23 cellular contexts compared by ENCODE assay signal in the genomic region with DNA sequence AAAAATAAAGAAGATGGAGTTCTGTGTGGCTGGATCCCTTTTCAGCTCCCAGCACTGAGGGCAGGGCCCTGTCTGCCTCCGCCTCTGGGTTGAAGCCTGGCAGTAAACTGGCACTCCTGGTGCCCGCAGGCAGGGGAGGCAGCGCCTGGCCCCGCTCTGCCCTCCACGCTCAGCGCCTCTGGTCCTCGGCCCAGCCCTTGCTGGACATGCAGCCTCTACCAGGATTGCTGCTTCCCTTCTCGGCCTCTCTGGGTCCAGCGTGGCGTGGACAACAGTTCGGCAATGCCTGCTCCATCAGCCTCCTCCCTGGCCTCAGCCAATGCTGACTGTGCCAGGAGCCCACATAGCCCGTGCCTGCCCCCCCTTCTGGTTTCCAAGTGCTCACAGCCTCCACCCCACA.
A peak's percentile ranks its signal among the peaks of the same experiment; 100 is the strongest.
DNase-seq lines count a peak whose midpoint lies in the region; ATAC-seq, FAIRE-seq and TF ChIP-seq lines count a peak whose summit lies in the region.
"Had no signal": no experiment of that assay in that cellular context is flagged by ENCODE, and none has a peak within 500 bp of the region (broad histone marks: within the 10 kb centered on the region; RNA-seq: fewer than 3 reads in every experiment).

No MANE protein-coding gene starts in this region.

- no peak overlapping the region for H3K9ac ChIP-seq in kidney (ENCODE audit: low read length in 2 of 2)

- H3K9me3 Mint-ChIP-seq in stimulated activated naive B cell treated with anti-CD40 and anti-IgM and Interleukin-4, amounts not matched to agents 10 μg/mL and 1 μg/mL and 100 μg/mL, for 72 hours = peaks cover 2 to 3% of the 10 kb centered on the region in 2 donors
- H3K9me3 Mint-ChIP-seq: CD8-positive, alpha-beta memory T cell; HFFc6 had no signal

- no peak overlapping the region for H3K4me3 ChIP-seq in kidney (ENCODE audit: low read length in 2 of 2)

- H3K27ac ChIP-seq in kidney (ENCODE audit: low read depth in 2 of 2, low read length in 2 of 2) = no peak overlapping the region

- H3K9me3 ChIP-seq in T-helper 17 cell (ENCODE audit: control insufficient read depth, low read length, poor library complexity, severe bottlenecking) = no peaks in the 10 kb centered on the region
- H3K9me3 ChIP-seq in kidney (ENCODE audit: control insufficient read depth in 1 of 2, low read length in 2 of 2) = no peaks in the 10 kb centered on the region

- H3K36me3 ChIP-seq in kidney (ENCODE audit: control insufficient read depth in 1 of 2, insufficient read depth in 2 of 2, low read length in 2 of 2) = peaks cover 0 to 5% of the 10 kb centered on the region in 2 donors

- DNase-seq in Right ventricle myocardium inferior (ENCODE audit: missing footprints) (peak; percentile 48), left ventricle myocardium superior (no peak), T-helper 17 cell (no peak), kidney (peak; percentile 51), anterior cingulate cortex (lab: John Stamatoyannopoulos, UW) (no peak), NCI-H82 treated with DMSO at 0.1 percent for 48 hours (lab: John Stamatoyannopoulos, UW; ENCODE audit: unreplicated experiment) (no peak)
- DNase-seq in stimulated activated naive B cell treated with anti-CD40 and anti-IgM and Interleukin-4, amounts not matched to agents 10 μg/mL and 1 μg/mL and 100 μg/mL, for 72 hours = no peak
- DNase-seq: C1 segment of cervical spinal cord; CD8-positive, alpha-beta memory T cell; DMS79 treated with DMSO at 0.1 percent for 48 hours; HFFc6; Karpas-422; NCI-H1417 treated with DMSO at 0.1 percent for 48 hours; NCI-H187 treated with DMSO at 0.1 percent for 48 hours; NCI-H2227 treated with DMSO at 0.1 percent for 48 hours; NCI-H510A treated with DMSO at 0.1 percent for 48 hours; NCI-H774; OCI-M1; SIG-M5 had no signal

- no peak overlapping the region for H3K4me3 Mint-ChIP-seq in T-helper 17 cell
- H3K4me3 Mint-ChIP-seq in stimulated activated naive B cell treated with anti-CD40 and anti-IgM and Interleukin-4, amounts not matched to agents 10 μg/mL and 1 μg/mL and 100 μg/mL, for 72 hours = no peak overlapping the region
- H3K4me3 Mint-ChIP-seq: CD8-positive, alpha-beta memory T cell; HFFc6 had no signal

- H3K36me3 Mint-ChIP-seq in T-helper 17 cell (ENCODE audit: low read depth) = peaks cover 10% of the 10 kb centered on the region
- peaks cover 50 to 64% of the 10 kb centered on the region in 2 donors for H3K36me3 Mint-ChIP-seq in stimulated activated naive B cell treated with anti-CD40 and anti-IgM and Interleukin-4, amounts not matched to agents 10 μg/mL and 1 μg/mL and 100 μg/mL, for 72 hours

- intact Hi-C loops in Right ventricle myocardium inferior (cut with DNase I) = no loop called here
- intact Hi-C loops in left ventricle myocardium superior (cut with micrococcal nuclease) = no loop called here
- intact Hi-C loops in kidney (cut with DNase I) = no loop called here

- H3K4me1 Mint-ChIP-seq in T-helper 17 cell = peaks cover 11% of the 10 kb centered on the region
- peaks cover 28 to 70% of the 10 kb centered on the region in 2 donors for H3K4me1 Mint-ChIP-seq in stimulated activated naive B cell treated with anti-CD40 and anti-IgM and Interleukin-4, amounts not matched to agents 10 μg/mL and 1 μg/mL and 100 μg/mL, for 72 hours

- no peak for FAIRE-seq in kidney (lab: Jason Lieb, UNC)
- FAIRE-seq: A204.1, D721Med, H54 had no signal

- TF ChIP-seq CTCF in kidney (IDR thresholded peaks at IDR 0.05; ENCODE audit: borderline replicate concordance, extremely low read depth, insufficient read depth) = no peak

- no peaks in the 10 kb centered on the region for H3K4me1 ChIP-seq in kidney (ENCODE audit: control insufficient read depth in 1 of 2, insufficient read depth in 1 of 2, low read depth in 1 of 2, low read length in 2 of 2)

- peak overlapping the region; percentile 74 for H3K27ac Mint-ChIP-seq in T-helper 17 cell
- peak overlapping the region; percentile 66 for H3K27ac Mint-ChIP-seq in stimulated activated naive B cell treated with anti-CD40 and anti-IgM and Interleukin-4, amounts not matched to agents 10 μg/mL and 1 μg/mL and 100 μg/mL, for 72 hours
- H3K27ac Mint-ChIP-seq: HFFc6 had no signal

- ATAC-seq in Right ventricle myocardium inferior (no peak), left ventricle myocardium superior (no peak), T-helper 17 cell (no peak), GM21423 (IDR thresholded peaks at IDR 0.05; ENCODE audit: unreplicated experiment) (no peak)
- ATAC-seq in stimulated activated naive B cell treated with anti-CD40 and anti-IgM and Interleukin-4, amounts not matched to agents 10 μg/mL and 1 μg/mL and 100 μg/mL, for 72 hours (replicated peaks) = no peak

- H3K27me3 Mint-ChIP-seq in T-helper 17 cell = no peaks in the 10 kb centered on the region
- no peaks in the 10 kb centered on the region for H3K27me3 Mint-ChIP-seq in stimulated activated naive B cell treated with anti-CD40 and anti-IgM and Interleukin-4, amounts not matched to agents 10 μg/mL and 1 μg/mL and 100 μg/mL, for 72 hours
- H3K27me3 Mint-ChIP-seq: CD8-positive, alpha-beta memory T cell had no signal

Comparison
In these comparisons a context has a peak if more than half of its experiments do, and no peak if none do; other contexts are left out.
1. DNase-seq: peak in Right ventricle myocardium inferior (single experiment) and kidney (single experiment); none in left ventricle myocardium superior (single experiment), T-helper 17 cell (0 of 3), stimulated activated naive B cell treated with anti-CD40 and anti-IgM and Interleukin-4, amounts not matched to agents 10 μg/mL and 1 μg/mL and 100 μg/mL, for 72 hours (single experiment), anterior cingulate cortex (0 of 58) and NCI-H82 treated with DMSO at 0.1 percent for 48 hours (single experiment).